ENCODE assay signal across 27 cellular contexts in genomic region chr15:40241305-40242215, GRCh38. TPM values are rescaled to one million over a fixed set of nuclear protein-coding genes. Genes with fewer than 3 reads are reported as not detected.
DNase-seq lines count a peak whose midpoint lies in the region; ATAC-seq and TF ChIP-seq lines count a peak whose summit lies in the region.
"Had no signal": no experiment of that assay in that cellular context is flagged by ENCODE, and none has a peak within 500 bp of the region (broad histone marks: within the 10 kb centered on the region; RNA-seq: fewer than 3 reads in every experiment).

No MANE protein-coding gene starts in this region.

- no peaks in the 10 kb centered on the region for H3K36me3 ChIP-seq in trophoblast cell (ENCODE audit: control insufficient read depth in 1 of 2, insufficient read depth in 2 of 2, low read length in 2 of 2)
- H3K36me3 ChIP-seq: BLaER1, brain microvascular endothelial cell, MG63, neutrophil had no signal

- H2AFZ ChIP-seq in trophoblast cell (ENCODE audit: insufficient read depth, low read length, poor library complexity) = no peak overlapping the region

- TF ChIP-seq CTCF in GM10248 (IDR thresholded peaks at IDR 0.05; ENCODE audit: control extremely low read depth, extremely low read depth, low read depth, missing control alignments) = no peak
- no peak for TF ChIP-seq CTCF in RWPE1 (conservative IDR thresholded peaks at IDR 0.05; ENCODE audit: low read depth)

- POLR2A ChIA-PET in GM10248 (lab: Yijun Ruan, JAX) = no interaction called here
- POLR2A ChIA-PET in RWPE1 (lab: Yijun Ruan, JAX; ENCODE audit: low non-redundant PET) = interaction anchor here (0.5 to 1.0 kb wide), 3 partner anchors 9 to 201 kb away, joined by 3 to 5 read pairs (median 3); no protein-coding TSS in a partner anchor

- H4K12ac ChIP-seq in trophoblast cell (ENCODE audit: low read depth, low read length) = no peak overlapping the region

- H4K91ac ChIP-seq in trophoblast cell (ENCODE audit: low read depth, low read length) = peak overlapping the region; percentile 77

- peaks cover 41 to 45% of the 10 kb centered on the region in 2 experiments for H3K4me1 ChIP-seq in trophoblast cell (ENCODE audit: control insufficient read depth in 1 of 2, insufficient read depth in 2 of 2, low read length in 2 of 2)

- no peak overlapping the region for H3K18ac ChIP-seq in trophoblast cell (ENCODE audit: low read length)

- WGBS in trophoblast cell (ENCODE audit: extremely low coverage, insufficient coverage, insufficient read length) = no CpG with 5 or more reads among the region's 14 CpGs

- peaks cover 2% of the 10 kb centered on the region for H3K9me3 ChIP-seq in trophoblast cell (ENCODE audit: insufficient read depth, low read depth, low read length)
- H3K9me3 ChIP-seq: BLaER1, MG63, neutrophil had no signal

- H2AK5ac ChIP-seq in trophoblast cell (ENCODE audit: low read length) = no peak overlapping the region

- peak overlapping the region; percentile 6 for H2BK12ac ChIP-seq in trophoblast cell (ENCODE audit: low read length)

- ATAC-seq in GM19395 (IDR thresholded peaks at IDR 0.05; ENCODE audit: unreplicated experiment) = no peak
- no peak for ATAC-seq in HG03196 (IDR thresholded peaks at IDR 0.05; ENCODE audit: unreplicated experiment)
- ATAC-seq: foreskin keratinocyte, WTC11 had no signal

- DNase-seq in GM10248 (ENCODE audit: extremely low spot score) (peak; percentile 19), RWPE1 (ENCODE audit: low spot score) (no peak), epithelial cell of prostate (ENCODE audit: low read depth, low spot score) (no peak), trophoblast cell (no peak), HuH-7.5 (ENCODE audit: low spot score) (no peak), Kasumi-1 (lab: John Stamatoyannopoulos, UW) (no peak)
- DNase-seq: brain microvascular endothelial cell; COR-L47; DND-41; GOT3; NCI-H1417; NCI-H2107; NCI-H524; RPMI8226; stimulated activated CD4-positive, alpha-beta T cell treated with anti-CD3 and anti-CD28 coated beads, Interleukin-12 subunit alpha, Interleukin-12 subunit beta, amount 100 ng/mL, for 4 hours; stimulated activated CD4-positive, alpha-beta T cell treated with anti-CD3 and anti-CD28 coated beads, Interleukin-4, amount 100 ng/mL, for 4 hours had no signal

- H3K27me3 ChIP-seq in trophoblast cell (ENCODE audit: insufficient read depth, low read length) = no peaks in the 10 kb centered on the region
- H3K27me3 ChIP-seq: brain microvascular endothelial cell, foreskin keratinocyte, MG63 had no signal

- H3K14ac ChIP-seq in trophoblast cell (ENCODE audit: low read length) = peak overlapping the region; percentile 5

- H3K9ac ChIP-seq in trophoblast cell (ENCODE audit: low read length) = no peak overlapping the region

- no peak overlapping the region for H3K23ac ChIP-seq in trophoblast cell (ENCODE audit: low read length)

- H3K27ac ChIP-seq in RWPE1 (peak overlapping the region; percentile 100), epithelial cell of prostate (peak overlapping the region; percentile 90), trophoblast cell (ENCODE audit: low read depth, low read length) (no peak overlapping the region)
- H3K27ac ChIP-seq: BLaER1, brain microvascular endothelial cell, neutrophil had no signal

- no peak overlapping the region for H3K4me3 ChIP-seq in trophoblast cell (ENCODE audit: low read depth, low read length)
- H3K4me3 ChIP-seq: BLaER1, lung, MG63 had no signal

- H4K8ac ChIP-seq in trophoblast cell (ENCODE audit: low read depth, low read length) = no peak overlapping the region

- H2BK120ac ChIP-seq in trophoblast cell (ENCODE audit: insufficient read depth, low read length, poor library complexity) = no peak overlapping the region

- no peak overlapping the region for H3K4me2 ChIP-seq in trophoblast cell (ENCODE audit: low read length)

- CTCF ChIA-PET in GM10248 (lab: Yijun Ruan, JAX) = interaction anchor here (0.6 to 10.0 kb wide), 4 partner anchors 11 to 32 kb away, joined by 3 to 101 read pairs (median 18); no protein-coding TSS in a partner anchor
- CTCF ChIA-PET in RWPE1 (lab: Yijun Ruan, JAX) = interaction anchor here (0.6 to 5.8 kb wide), 6 partner anchors 8 to 102 kb away, joined by 3 to 50 read pairs (median 4); no protein-coding TSS in a partner anchor

- peaks cover 3% of the 10 kb centered on the region for H3K79me2 ChIP-seq in trophoblast cell (ENCODE audit: control insufficient read depth, insufficient read depth, low read length, poor library complexity)

- peaks cover 23% of the 10 kb centered on the region for H3K79me1 ChIP-seq in trophoblast cell (ENCODE audit: low read length)

- H2BK5ac ChIP-seq in trophoblast cell (ENCODE audit: low read depth, low read length, poor library complexity) = no peak overlapping the region

- no peak overlapping the region for H3K4ac ChIP-seq in trophoblast cell (ENCODE audit: low read depth, low read length)

RNA-seq across cellular contexts. Expression of gene PAK6, which starts 2.7 kb away (rescaled TPM):
- 8.4 and 8.5 TPM in 2 replicates for polyA plus RNA-seq in trophoblast cell (2013)
- polyA plus RNA-seq: endothelial cell of umbilical vein, IgD-negative memory B cell had no signal

RNA-seq across cellular contexts. Expression of gene ANKRD63, which starts 41.3 kb away (rescaled TPM):
- polyA plus RNA-seq in trophoblast cell (2013) = 0.15 and 0.21 TPM in 2 replicates
- polyA plus RNA-seq: adipose tissue, endothelial cell of umbilical vein, foreskin keratinocyte, IgD-negative memory B cell, lung had no signal
